In the genomic region with DNA sequence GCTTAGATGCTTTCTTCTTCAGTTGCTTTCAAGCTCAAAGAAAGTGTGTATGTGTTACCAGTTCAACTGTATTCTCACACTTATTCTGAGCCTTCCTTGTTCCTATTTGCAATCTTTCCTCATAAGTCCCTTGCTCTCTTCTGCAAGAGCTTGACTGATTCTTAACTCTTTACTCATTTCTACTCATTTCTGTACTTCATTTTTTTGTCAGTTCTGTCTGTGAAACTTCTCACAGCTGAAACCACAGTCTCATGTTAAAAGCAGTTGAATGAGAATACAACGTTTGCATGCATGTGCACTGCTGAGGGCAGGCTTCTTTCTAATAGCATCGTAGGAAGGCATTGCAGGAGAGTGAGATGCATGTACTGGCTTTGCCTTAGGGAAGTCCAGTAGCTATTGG, we compare ENCODE assay signal across 16 cellular contexts. TPM values are rescaled to one million over a fixed set of nuclear protein-coding genes. Genes with fewer than 3 reads are reported as not detected.
"Had no signal": no experiment of that assay in that cellular context is flagged by ENCODE, and none has a peak within 500 bp of the region (broad histone marks: within the 10 kb centered on the region; RNA-seq: fewer than 3 reads in every experiment).

No MANE protein-coding gene starts in this region.

RNA-seq across cellular contexts. Expression of gene HSFY2, which starts 54.8 kb away (rescaled TPM):
- total RNA-seq: activated naive CD8-positive, alpha-beta T cell treated with anti-CD3 and anti-CD28 coated beads, Interleukin-2, amount 10 ng/mL, durations not matched to agents 7 days and 5 days; activated T-helper 1 cell treated with anti-CD3 and anti-CD28 coated beads, Interleukin-12 subunit alpha, Interleukin-12 subunit beta, Interleukin-2, Interleukin-4 antibody, amounts not matched to agents 30 ng/mL and 10 ng/mL and 1 ng/mL, durations not matched to agents 14 hours and 24 hours and 36 hours; ascending aorta; cardiac muscle cell; colonic mucosa; dermis microvascular lymphatic vessel endothelial cell; esophagus squamous epithelium; glomerular endothelial cell; kidney epithelial cell; lower leg skin; mesothelial cell of epicardium; osteocyte; posterior vena cava; spleen; transverse colon; urinary bladder had no signal
